In genomic region chr1:203126151-203126865, GRCh38 we compare ENCODE assay signal across 8 cellular contexts. TPM values are rescaled to one million over a fixed set of nuclear protein-coding genes. Genes with fewer than 3 reads are reported as not detected.
A peak's percentile ranks its signal among the peaks of the same experiment; 100 is the strongest.
DNase-seq lines count a peak whose midpoint lies in the region; TF ChIP-seq lines count a peak whose summit lies in the region.

No MANE protein-coding gene starts in this region.

- no peak overlapping the region for H3K4me3 ChIP-seq in neutrophil (ENCODE audit: low read depth in 1 of 2, low read length in 1 of 2)
- no peak overlapping the region for H3K4me3 ChIP-seq in CD8-positive, alpha-beta memory T cell (ENCODE audit: low read length)

- no peaks in the 10 kb centered on the region for H3K36me3 ChIP-seq in neutrophil
- no peaks in the 10 kb centered on the region for H3K36me3 ChIP-seq in CD8-positive, alpha-beta memory T cell (ENCODE audit: insufficient read depth, low read length)

- H3K36me3 Mint-ChIP-seq in CD8-positive, alpha-beta memory T cell, result no peaks in the 10 kb centered on the region

- no peak overlapping the region for H3K27ac ChIP-seq in neutrophil
- no peak overlapping the region for H3K27ac ChIP-seq in CD8-positive, alpha-beta memory T cell (ENCODE audit: low read depth, low read length)

- CTCF ChIA-PET in CD8-positive, alpha-beta memory T cell (lab: Charles Lee), result no interaction called here

- H3K4me3 Mint-ChIP-seq in CD8-positive, alpha-beta memory T cell, result no peak overlapping the region

- no peaks in the 10 kb centered on the region for H3K9me3 ChIP-seq in neutrophil
- no peaks in the 10 kb centered on the region for H3K9me3 ChIP-seq in CD8-positive, alpha-beta memory T cell (ENCODE audit: low read length)

- H3K27me3 ChIP-seq in neutrophil, result peaks cover 98% of the 10 kb centered on the region
- H3K27me3 ChIP-seq in CD8-positive, alpha-beta memory T cell (ENCODE audit: insufficient read depth, low read length, poor library complexity, severe bottlenecking), result peaks cover 11% of the 10 kb centered on the region

- DNase-seq in ELR (ENCODE audit: low read depth), result peak; percentile 46
- DNase-seq in NCI-H1694 treated with DMSO at 0.1 percent for 48 hours (lab: John Stamatoyannopoulos, UW), result peak; percentile 58
- peak; percentile 49 for DNase-seq in ecto neural progenitor cell (ENCODE audit: low spot score)
- DNase-seq in NCI-H1417 treated with DMSO at 0.1 percent for 48 hours (lab: John Stamatoyannopoulos, UW), result no peak
- DNase-seq in GOT3 (lab: John Stamatoyannopoulos, UW), result no peak
- DNase-seq in NCI-H1105 treated with DMSO at 0.1 percent for 48 hours (lab: John Stamatoyannopoulos, UW), result no peak
- DNase-seq in CD8-positive, alpha-beta memory T cell, result no peak

- peaks cover 46 to 86% of the 10 kb centered on the region in 2 donors for H3K27me3 Mint-ChIP-seq in CD8-positive, alpha-beta memory T cell

- no peaks in the 10 kb centered on the region for H3K9me3 Mint-ChIP-seq in CD8-positive, alpha-beta memory T cell

- H3K4me1 Mint-ChIP-seq in CD8-positive, alpha-beta memory T cell, result peaks cover 7 to 14% (median 11%) of the 10 kb centered on the region in 3 donors

- no peak overlapping the region for H3K27ac Mint-ChIP-seq in CD8-positive, alpha-beta memory T cell

- peak; percentile 32 for TF ChIP-seq CTCF in neutrophil (IDR thresholded peaks at IDR 0.05)

- POLR2A ChIA-PET in CD8-positive, alpha-beta memory T cell (lab: Charles Lee), result no interaction called here

- H3K4me1 ChIP-seq in neutrophil (ENCODE audit: control insufficient read depth in 1 of 2, insufficient read depth in 1 of 2, low read depth in 1 of 2, low read length in 1 of 2), result peaks cover 20 to 27% of the 10 kb centered on the region in 2 experiments
- H3K4me1 ChIP-seq in CD8-positive, alpha-beta memory T cell (ENCODE audit: insufficient read depth, low read length), result no peaks in the 10 kb centered on the region

RNA-seq across cellular contexts. Expression of gene ADORA1, which starts 1.2 kb away (rescaled TPM):
- total RNA-seq in CD8-positive, alpha-beta memory T cell, result not detected
- not detected for polyA plus RNA-seq in CD8-positive, alpha-beta memory T cell

RNA-seq across cellular contexts. Expression of gene MYOG, which starts 40.5 kb away (rescaled TPM):
- total RNA-seq in CD8-positive, alpha-beta memory T cell, result not detected
- polyA plus RNA-seq in CD8-positive, alpha-beta memory T cell, result not detected

RNA-seq across cellular contexts. Expression of gene MYBPH, which starts 49.3 kb away (rescaled TPM):
- not detected for total RNA-seq in CD8-positive, alpha-beta memory T cell
- polyA plus RNA-seq in CD8-positive, alpha-beta memory T cell, result not detected

Comparison
In these comparisons a context has a peak if more than half of its experiments do, and no peak if none do; other contexts are left out.
1. DNase-seq: peak in ELR (single experiment), NCI-H1694 treated with DMSO at 0.1 percent for 48 hours (single experiment) and ecto neural progenitor cell (single experiment); none in NCI-H1417 treated with DMSO at 0.1 percent for 48 hours (single experiment), GOT3 (single experiment), NCI-H1105 treated with DMSO at 0.1 percent for 48 hours (single experiment) and CD8-positive, alpha-beta memory T cell (0 of 5).